In genomic region chr6:32047855-32048766, GRCh38 we compare ENCODE assay signal across 8 cellular contexts. TPM values are rescaled to one million over a fixed set of nuclear protein-coding genes. Genes with fewer than 3 reads are reported as not detected.
DNase-seq lines count a peak whose midpoint lies in the region; ATAC-seq and TF ChIP-seq lines count a peak whose summit lies in the region.

No MANE protein-coding gene starts in this region.

- H3K4me3 Mint-ChIP-seq in naive thymus-derived CD4-positive, alpha-beta T cell, result peak overlapping the region in 1 of 10 donors; percentile 38
- no peak overlapping the region for H3K4me3 Mint-ChIP-seq in stimulated activated memory B cell treated with anti-CD40 and anti-IgM and Interleukin-4, amounts not matched to agents 10 μg/mL and 1 μg/mL and 100 μg/mL, for 72 hours

- peaks cover 0 to 4% (median 0%) of the 10 kb centered on the region in 5 donors for H3K36me3 Mint-ChIP-seq in naive thymus-derived CD4-positive, alpha-beta T cell
- H3K36me3 Mint-ChIP-seq in stimulated activated memory B cell treated with anti-CD40 and anti-IgM and Interleukin-4, amounts not matched to agents 10 μg/mL and 1 μg/mL and 100 μg/mL, for 72 hours, result no peaks in the 10 kb centered on the region

- H3K36me3 ChIP-seq in esophagus (ENCODE audit: control insufficient read depth in 2 of 2, insufficient read depth in 2 of 2, low read length in 1 of 2), result no peaks in the 10 kb centered on the region
- no peaks in the 10 kb centered on the region for H3K36me3 ChIP-seq in naive thymus-derived CD4-positive, alpha-beta T cell (ENCODE audit: control insufficient read depth in 2 of 3, insufficient read depth in 3 of 3, low read length in 3 of 3)

- H3K27me3 Mint-ChIP-seq in naive thymus-derived CD4-positive, alpha-beta T cell, result peaks cover 0 to 2% (median 0%) of the 10 kb centered on the region in 5 donors
- H3K27me3 Mint-ChIP-seq in stimulated activated memory B cell treated with anti-CD40 and anti-IgM and Interleukin-4, amounts not matched to agents 10 μg/mL and 1 μg/mL and 100 μg/mL, for 72 hours, result peaks cover 29% of the 10 kb centered on the region

- no peak overlapping the region for H3K27ac Mint-ChIP-seq in naive thymus-derived CD4-positive, alpha-beta T cell
- no peak overlapping the region for H3K27ac Mint-ChIP-seq in stimulated activated memory B cell treated with anti-CD40 and anti-IgM and Interleukin-4, amounts not matched to agents 10 μg/mL and 1 μg/mL and 100 μg/mL, for 72 hours

- peak; percentile 93 for TF ChIP-seq CTCF in 22Rv1 (IDR thresholded peaks at IDR 0.05)
- peak; percentile 94 for TF ChIP-seq CTCF in GM12872 (IDR thresholded peaks at IDR 0.05; ENCODE audit: insufficient read depth, low read depth, low read length)

- H3K9me3 ChIP-seq in esophagus (ENCODE audit: control insufficient read depth in 2 of 2, insufficient read depth in 1 of 2, low read depth in 1 of 2, low read length in 1 of 2), result no peaks in the 10 kb centered on the region
- no peaks in the 10 kb centered on the region for H3K9me3 ChIP-seq in naive thymus-derived CD4-positive, alpha-beta T cell (ENCODE audit: control insufficient read depth in 2 of 3, low read length in 3 of 3)

- POLR2A ChIA-PET in naive thymus-derived CD4-positive, alpha-beta T cell (lab: Charles Lee), result no interaction called here

- no peaks in the 10 kb centered on the region for H3K9me3 Mint-ChIP-seq in naive thymus-derived CD4-positive, alpha-beta T cell
- H3K9me3 Mint-ChIP-seq in stimulated activated memory B cell treated with anti-CD40 and anti-IgM and Interleukin-4, amounts not matched to agents 10 μg/mL and 1 μg/mL and 100 μg/mL, for 72 hours, result no peaks in the 10 kb centered on the region

- H3K4me1 Mint-ChIP-seq in naive thymus-derived CD4-positive, alpha-beta T cell, result peaks cover 0 to 6% (median 5%) of the 10 kb centered on the region in 7 donors
- H3K4me1 Mint-ChIP-seq in stimulated activated memory B cell treated with anti-CD40 and anti-IgM and Interleukin-4, amounts not matched to agents 10 μg/mL and 1 μg/mL and 100 μg/mL, for 72 hours, result peaks cover 8% of the 10 kb centered on the region

- no peak overlapping the region for H3K4me3 ChIP-seq in esophagus (ENCODE audit: low read depth in 1 of 2, low read length in 2 of 2)
- H3K4me3 ChIP-seq in naive thymus-derived CD4-positive, alpha-beta T cell (ENCODE audit: low read length), result no peak overlapping the region

- peaks cover 4 to 23% of the 10 kb centered on the region in 2 donors for H3K4me1 ChIP-seq in esophagus (ENCODE audit: control insufficient read depth in 2 of 2, insufficient read depth in 2 of 2, low read length in 1 of 2)
- H3K4me1 ChIP-seq in naive thymus-derived CD4-positive, alpha-beta T cell (ENCODE audit: control insufficient read depth in 2 of 2, insufficient read depth in 2 of 2, low read length in 2 of 2), result no peaks in the 10 kb centered on the region

- 50 to 52% methylated on average over 34 to 42 of the region's 42 CpGs for WGBS in esophagus, 2 donors

- intact Hi-C loops in naive thymus-derived CD4-positive, alpha-beta T cell (cut with micrococcal nuclease), result no loop called here

- peak; percentile 83 for ATAC-seq in naive thymus-derived CD4-positive, alpha-beta T cell
- peak; percentile 65 for ATAC-seq in stimulated activated memory B cell treated with anti-CD40 and anti-IgM and Interleukin-4, amounts not matched to agents 10 μg/mL and 1 μg/mL and 100 μg/mL, for 72 hours
- ATAC-seq in GM19467 (IDR thresholded peaks at IDR 0.05; ENCODE audit: unreplicated experiment), result no peak

- DNase-seq in NCI-H774 (lab: John Stamatoyannopoulos, UW), result peak; percentile 27
- DNase-seq in activated CD8-positive, alpha-beta memory T cell treated with anti-CD3 and anti-CD28 coated beads, Interleukin-2, amount 50 U/mL, for 48 hours, result peak; percentile 92
- DNase-seq in naive thymus-derived CD4-positive, alpha-beta T cell, result peak; percentile 6 to 76 (median 59)

- H3K27ac ChIP-seq in 22Rv1 (no peak overlapping the region), esophagus (ENCODE audit: low read depth in 2 of 2, low read length in 1 of 2) (peak overlapping the region; percentile 6 to 33)
- no peak overlapping the region for H3K27ac ChIP-seq in naive thymus-derived CD4-positive, alpha-beta T cell (ENCODE audit: low read depth, low read length)

- no peaks in the 10 kb centered on the region for H3K27me3 ChIP-seq in esophagus (ENCODE audit: control insufficient read depth in 1 of 2, insufficient read depth in 2 of 2, low read length in 2 of 2)
- no peaks in the 10 kb centered on the region for H3K27me3 ChIP-seq in naive thymus-derived CD4-positive, alpha-beta T cell (ENCODE audit: control insufficient read depth in 2 of 2, insufficient read depth in 2 of 2, low read length in 2 of 2)

- CTCF ChIA-PET in naive thymus-derived CD4-positive, alpha-beta T cell (lab: Charles Lee), result interaction anchor here (0.5 to 1.6 kb wide), 3 partner anchors 10 to 832 kb away, joined by 3 to 5 read pairs (median 4); no protein-coding TSS in a partner anchor

RNA-seq across cellular contexts. Expression of gene CYP21A2, which starts 9.9 kb away (rescaled TPM):
- polyA plus RNA-seq in esophagus, result under 1 TPM; 0.43 to 0.47 TPM
- 1 to 10 TPM in 1 of 5 experiments, under 1 TPM in 3, not detected in 1; 0.32 to 1.1 (median 0.44) TPM for total RNA-seq in naive thymus-derived CD4-positive, alpha-beta T cell
- not detected for polyA plus RNA-seq in naive thymus-derived CD4-positive, alpha-beta T cell

RNA-seq across cellular contexts. Expression of gene C4B, which starts 33.5 kb away (rescaled TPM):
- 10 to 100 TPM in 1 of 2 donors, 1 to 10 TPM in 1; 5.3 to 15.0 TPM for polyA plus RNA-seq in esophagus
- total RNA-seq in naive thymus-derived CD4-positive, alpha-beta T cell, result 1 to 10 TPM; 3.2 to 8.5 (median 8.0) TPM
- polyA plus RNA-seq in naive thymus-derived CD4-positive, alpha-beta T cell, result under 1 TPM in 1 of 2 donors, not detected in 1; 0.59 TPM

Comparison
In these comparisons a context has a peak if more than half of its experiments do, and no peak if none do; other contexts are left out.
1. H3K27ac ChIP-seq: peak in esophagus (2 of 2); none in 22Rv1 (single experiment) and naive thymus-derived CD4-positive, alpha-beta T cell (single experiment).
2. DNase-seq: peak in every context shown above with its lines; median percentile 92 in activated CD8-positive, alpha-beta memory T cell treated with anti-CD3 and anti-CD28 coated beads, Interleukin-2, amount 50 U/mL, for 48 hours; 59 in naive thymus-derived CD4-positive, alpha-beta T cell; 27 in NCI-H774.